ENCODE assay signal across 25 cellular contexts in the genomic region with DNA sequence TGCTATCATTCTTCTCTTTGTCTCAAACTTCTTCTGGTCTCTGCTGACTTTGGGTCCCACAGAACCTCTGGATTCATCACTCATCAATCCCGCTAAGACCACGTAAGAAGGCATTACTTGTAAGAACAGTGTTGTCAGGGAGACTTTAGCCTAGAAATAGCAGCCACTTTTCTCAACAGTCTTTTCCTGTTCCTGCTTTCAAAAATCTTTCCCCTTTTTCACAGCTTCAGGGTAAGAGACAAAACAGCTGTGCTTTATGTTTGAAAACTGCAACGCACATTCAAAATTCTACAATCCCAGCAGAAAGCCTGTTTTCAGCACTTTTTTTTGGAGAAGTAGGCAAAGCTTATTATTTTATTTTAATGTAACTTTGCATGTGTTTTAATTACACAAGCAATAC.
"Had no signal": no experiment of that assay in that cellular context is flagged by ENCODE, and none has a peak within 500 bp of the region (broad histone marks: within the 10 kb centered on the region; RNA-seq: fewer than 3 reads in every experiment).

No MANE protein-coding gene starts in this region.

- H3K9me3 ChIP-seq: esophagus squamous epithelium, mucosa of descending colon, ovary, psoas muscle, right lobe of liver, stomach, testis, upper lobe of left lung had no signal

- H3K27ac ChIP-seq: cardiac muscle cell, ovary, psoas muscle, right lobe of liver, testis, upper lobe of left lung had no signal

- H3K36me3 ChIP-seq: cardiac muscle cell, esophagus squamous epithelium, ovary, right lobe of liver, stomach, upper lobe of left lung had no signal

- H3K27me3 ChIP-seq: esophagus squamous epithelium, ovary, stomach, testis, upper lobe of left lung had no signal

- ATAC-seq: activated CD8-positive, alpha-beta memory T cell treated with anti-CD3 and anti-CD28 coated beads, Interleukin-2, amount 10 ng/mL, durations not matched to agents 7 days and 5 days; effector memory CD8-positive, alpha-beta T cell; left colon; mucosa of descending colon; naive thymus-derived CD4-positive, alpha-beta T cell; psoas muscle; stimulated activated effector memory CD8-positive, alpha-beta T cell treated with anti-CD3 and anti-CD28 coated beads, Interleukin-12 subunit alpha, Interleukin-12 subunit beta, amount 100 ng/mL, for 72 hours had no signal

- H3K4me1 ChIP-seq: esophagus squamous epithelium, psoas muscle, right lobe of liver, stomach, testis, upper lobe of left lung had no signal

- DNase-seq: activated CD4-positive, alpha-beta memory T cell treated with anti-CD3 and anti-CD28 coated beads, Interleukin-2, amount 10 ng/mL, durations not matched to agents 7 days and 5 days; activated CD4-positive, alpha-beta T cell treated with anti-CD3 and anti-CD28 coated beads for 48 hours; activated CD4-positive, CD25-positive, alpha-beta regulatory T cell; activated CD8-positive, alpha-beta memory T cell treated with anti-CD3 and anti-CD28 coated beads, Interleukin-2, amount 10 ng/mL, durations not matched to agents 7 days and 5 days; activated naive CD4-positive, alpha-beta T cell; activated naive CD8-positive, alpha-beta T cell treated with anti-CD3 and anti-CD28 coated beads for 36 hours; amygdala; effector memory CD8-positive, alpha-beta T cell; esophagus squamous epithelium; hippocampal formation; left colon; mammary epithelial cell; mucosa of descending colon; naive thymus-derived CD4-positive, alpha-beta T cell; ovary; psoas muscle; right lobe of liver; stimulated activated CD4-positive, alpha-beta T cell treated with anti-CD3 and anti-CD28 coated beads, Interleukin-4, amount 100 ng/mL, for 24 hours; stomach; T-helper 1 cell; T-helper 9 cell; testis; upper lobe of left lung had no signal

- H3K4me3 ChIP-seq: cardiac muscle cell, esophagus squamous epithelium, mucosa of descending colon, ovary, psoas muscle, right lobe of liver, stomach, testis, upper lobe of left lung had no signal
